ENCODE assay signal across 1 cellular context in genomic region chr10:96672491-96673175, GRCh38.
TF ChIP-seq lines count a peak whose summit lies in the region.

No MANE protein-coding gene starts in this region.

TF ChIP-seq in WTC11, 78 proteins besides CTCF, POLR2A, EP300 and RAD21 (continued from another document):
- TF ChIP-seq IRF1 (CRISPR knock-in tag; IDR thresholded peaks at IDR 0.05) (no peak), AR (CRISPR knock-in tag; IDR thresholded peaks at IDR 0.05) (no peak), ZNF317 (CRISPR knock-in tag; IDR thresholded peaks at IDR 0.05; ENCODE audit: borderline replicate concordance, low read depth) (no peak), USF2 (CRISPR knock-in tag; IDR thresholded peaks at IDR 0.05) (no peak), FOXK1 (CRISPR knock-in tag; IDR thresholded peaks at IDR 0.05) (no peak), PREB (CRISPR knock-in tag; IDR thresholded peaks at IDR 0.05; ENCODE audit: borderline replicate concordance) (no peak), E2F5 (CRISPR knock-in tag; IDR thresholded peaks at IDR 0.05) (no peak), ZBTB43 (CRISPR knock-in tag; IDR thresholded peaks at IDR 0.05) (no peak)
